In genomic region chr21:40841524-40842196, GRCh38 we compare ENCODE assay signal across 9 cellular contexts. TPM values are rescaled to one million over a fixed set of nuclear protein-coding genes. Genes with fewer than 3 reads are reported as not detected.
A peak's percentile ranks its signal among the peaks of the same experiment; 100 is the strongest.
DNase-seq lines count a peak whose midpoint lies in the region; ATAC-seq and TF ChIP-seq lines count a peak whose summit lies in the region.
"Had no signal": no experiment of that assay in that cellular context is flagged by ENCODE, and none has a peak within 500 bp of the region (broad histone marks: within the 10 kb centered on the region; RNA-seq: fewer than 3 reads in every experiment).

No MANE protein-coding gene starts in this region.

- no peak overlapping the region for H3K27ac ChIP-seq in 22Rv1
- no peak overlapping the region for H3K27ac ChIP-seq in KMS-11
- H3K27ac ChIP-seq in thyroid gland, result no peak overlapping the region
- H3K27ac ChIP-seq: neutrophil had no signal

- H3K9me3 ChIP-seq in iPS-18c (ENCODE audit: control insufficient read depth, insufficient read depth, low read length) (no peaks in the 10 kb centered on the region), thyroid gland (no peaks in the 10 kb centered on the region)
- H3K9me3 ChIP-seq: neutrophil had no signal

- H3K4me1 ChIP-seq in KMS-11 (ENCODE audit: low read depth, poor library complexity, severe bottlenecking), result peaks cover 17% of the 10 kb centered on the region
- H3K4me1 ChIP-seq in thyroid gland, result peaks cover 0 to 6% of the 10 kb centered on the region in 2 donors

- H3K27me3 ChIP-seq in KMS-11 (ENCODE audit: insufficient read depth, low read depth) (no peaks in the 10 kb centered on the region), thyroid gland (no peaks in the 10 kb centered on the region)

- no peaks in the 10 kb centered on the region for H3K36me3 ChIP-seq in KMS-11 (ENCODE audit: insufficient read depth)
- no peaks in the 10 kb centered on the region for H3K36me3 ChIP-seq in thyroid gland
- H3K36me3 ChIP-seq: neutrophil had no signal

- TF ChIP-seq CTCF in 22Rv1 (IDR thresholded peaks at IDR 0.05) (peak; percentile 91), KMS-11 (conservative IDR thresholded peaks at IDR 0.05; ENCODE audit: low read depth, low read length) (peak; percentile 49; the same call in 1 of the 2 replicates), thyroid gland (IDR thresholded peaks at IDR 0.05) (peak in 3 of 6 experiments; percentile 22 to 41 (median 39))

- H3K9ac ChIP-seq in KMS-11, result no peak overlapping the region

- ATAC-seq in HG02610 (IDR thresholded peaks at IDR 0.05; ENCODE audit: unreplicated experiment) (no peak), GM18517 (IDR thresholded peaks at IDR 0.05; ENCODE audit: unreplicated experiment) (no peak)

- H3K4me3 ChIP-seq in KMS-11 (IDR thresholded peaks at IDR 0.05; ENCODE audit: insufficient read depth, low read depth, low read length) (no peak overlapping the region), iPS-18c (ENCODE audit: insufficient read depth, low read depth, low read length) (peak overlapping the region; percentile 53), thyroid gland (replicated peaks in 1 of 3) (no peak overlapping the region)

- in situ Hi-C loops in SK-MEL-5 (cut with HindIII; ENCODE audit: low pct_unique_long_range_greater_than_20kb, low sequenced_read_pairs), result no loop called here

- DNase-seq in SK-MEL-5 (ENCODE audit: low read depth, low spot score) (peak; percentile 28), thyroid gland (peak; percentile 41 to 44), SKM-1 treated with dmso at 0.1 percent for 144 hours (lab: John Stamatoyannopoulos, UW; ENCODE audit: unreplicated experiment) (no peak)

- H4K20me1 ChIP-seq in KMS-11 (ENCODE audit: insufficient read depth), result no peaks in the 10 kb centered on the region

- peak overlapping the region; percentile 10; the same call in 1 of the 2 replicates for H3K4me2 ChIP-seq in KMS-11

- WGBS in thyroid gland, 2 donors, result 1 to 4% methylated on average over 14 to 38 of the region's 39 CpGs

- H3K79me2 ChIP-seq in KMS-11 (ENCODE audit: insufficient read depth, low read depth), result no peaks in the 10 kb centered on the region

- no peak for TF ChIP-seq POLR2A in thyroid gland (IDR thresholded peaks at IDR 0.05)

- intact Hi-C loops in thyroid gland (cut with DNase I), result no loop called here

- H2AFZ ChIP-seq in KMS-11 (ENCODE audit: low read depth), result peak overlapping the region; percentile 65; the same call in 1 of the 2 replicates

RNA-seq across cellular contexts. Expression of gene DSCAM, which starts 5.3 kb away (rescaled TPM):
- total RNA-seq in SK-MEL-5 (2014; rRNA removed; shearing (Covaris generic)), result not detected in 2 replicates
- polyA plus RNA-seq in SK-MEL-5 (2015; cell fraction: cytosol; rRNA removed), result not detected in 2 replicates
- polyA plus RNA-seq in SK-MEL-5 (2015; cell fraction: nucleus; rRNA removed), result not detected in 2 replicates
- total RNA-seq in thyroid gland, result under 1 TPM in 1 of 4 donors, not detected in 3; 0.20 TPM
